In the genomic region with DNA sequence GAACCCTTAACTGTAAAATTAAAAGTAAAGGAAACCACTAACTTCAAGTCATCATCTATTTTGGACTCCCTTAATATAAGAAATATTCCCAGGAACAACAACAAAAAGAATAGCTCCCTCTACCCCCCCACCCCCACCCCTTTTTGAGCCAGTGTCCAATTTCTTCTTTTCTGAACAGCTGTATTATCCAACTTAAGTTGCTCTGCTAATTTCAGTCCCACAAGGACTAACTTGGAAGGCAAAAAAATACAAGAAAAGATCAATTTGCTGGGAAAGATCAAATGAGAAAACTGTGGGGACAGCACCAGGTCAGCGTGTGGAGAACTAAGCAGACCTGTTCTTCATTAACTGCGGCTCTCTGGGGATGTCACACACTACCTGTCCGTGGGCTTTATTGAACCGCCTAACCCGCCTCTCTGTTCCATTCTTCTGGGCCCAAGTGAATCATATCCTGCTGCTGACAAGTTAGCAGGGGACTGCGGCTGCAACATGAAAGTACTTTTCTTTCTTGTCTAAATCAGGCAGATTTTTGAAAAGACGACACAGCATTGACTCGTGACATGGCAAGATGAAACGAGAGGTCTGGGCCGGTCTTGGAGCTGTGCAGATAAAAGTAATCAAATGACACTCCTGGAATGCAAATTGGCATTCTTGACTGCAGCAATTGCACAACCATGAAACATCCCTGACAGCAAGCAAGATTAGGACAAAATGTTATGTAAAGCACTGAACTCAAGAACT, we compare ENCODE assay signal across 10 cellular contexts. TPM values are rescaled to one million over a fixed set of nuclear protein-coding genes. Genes with fewer than 3 reads are reported as not detected.
A peak's percentile ranks its signal among the peaks of the same experiment; 100 is the strongest.
DNase-seq lines count a peak whose midpoint lies in the region; ATAC-seq, FAIRE-seq and TF ChIP-seq lines count a peak whose summit lies in the region.
"Had no signal": no experiment of that assay in that cellular context is flagged by ENCODE, and none has a peak within 500 bp of the region (broad histone marks: within the 10 kb centered on the region; RNA-seq: fewer than 3 reads in every experiment).

No MANE protein-coding gene starts in this region.

- no peaks in the 10 kb centered on the region for H3K36me3 ChIP-seq in H1 (ENCODE audit: control insufficient read depth in 2 of 4, insufficient read depth in 4 of 4, low read length in 3 of 4)
- H3K36me3 ChIP-seq in urinary bladder (ENCODE audit: insufficient read depth): no peaks in the 10 kb centered on the region

- POLR2A ChIA-PET in H1 (lab: Charles Lee; ENCODE audit: partially characterized antibody): interaction anchor here (0.6 kb wide), 1 partner anchor 189 kb away, joined by 3 read pairs; no protein-coding TSS in a partner anchor

- no peak overlapping the region for H4K5ac ChIP-seq in H1 (ENCODE audit: insufficient read length, low read depth, low read length)

- DNase-seq in M059J (ENCODE audit: low read depth): peak; percentile 69
- no peak for DNase-seq in H1 (ENCODE audit: low read depth in 1 of 2, low spot score in 2 of 2)
- peak; percentile 36 to 69 for DNase-seq in lung microvascular endothelial cell (ENCODE audit: low read depth in 2 of 2)
- DNase-seq in GM13977 (ENCODE audit: low spot score): no peak
- no peak for DNase-seq in NK-92 treated with Interleukin-12 subunit alpha and Interleukin-12 subunit beta, amount 100 ng/mL, for 24 hours (lab: John Stamatoyannopoulos, UW)
- DNase-seq: activated effector memory CD4-positive, alpha-beta T cell treated with anti-CD3 and anti-CD28 coated beads, Interleukin-2, amount 50 U/mL, for 16 hours; SHP77 had no signal

- H3K4me2 ChIP-seq in H1 (ENCODE audit: insufficient read depth in 1 of 2, low read depth in 2 of 2, low read length in 2 of 2): peak overlapping the region; percentile 86 to 99

- no peak for FAIRE-seq in H1 (lab: Jason Lieb, UNC)
- FAIRE-seq: islet of Langerhans had no signal

- H3K4me3 ChIP-seq in H1 (ENCODE audit: extremely low read depth in 1 of 4, insufficient read depth in 2 of 4, low read depth in 3 of 4, low read length in 4 of 4) (0 out of 8 replicates have a peak overlapping the region, but pooled peaks of 1 of the 4 experiments have one; percentile 5), urinary bladder (ENCODE audit: low read depth, low read length) (no peak overlapping the region)

- H3K4me1 ChIP-seq in H1 (replicated peaks in 1 of 4; ENCODE audit: control insufficient read depth in 3 of 4, insufficient read depth in 4 of 4, low read length in 3 of 4) (peaks cover 5 to 18% (median 10%) of the 10 kb centered on the region in 4 experiments; a peak in 6 of 7 replicates), urinary bladder (ENCODE audit: insufficient read depth) (no peaks in the 10 kb centered on the region)

- H3K27ac ChIP-seq in H1 (ENCODE audit: low read depth, low read length): no peak overlapping the region
- H3K27ac ChIP-seq in urinary bladder (ENCODE audit: low read depth): peak overlapping the region; percentile 38

- no peaks in the 10 kb centered on the region for H3K9me3 ChIP-seq in H1 (ENCODE audit: insufficient read depth in 2 of 2, low read depth in 1 of 2, low read length in 1 of 2)

- in situ Hi-C loops in GM13977 (cut with MboI; ENCODE audit: low pct_unique_long_range_greater_than_20kb, low sequenced_read_pairs, unreplicated experiment): no loop called here

- no peak overlapping the region for H3K56ac ChIP-seq in H1 (replicated peaks; ENCODE audit: insufficient read length, low read depth, low read length)

- no peaks in the 10 kb centered on the region for H3K27me3 ChIP-seq in H1 (replicated peaks in 1 of 4; ENCODE audit: control insufficient read depth in 3 of 4, extremely low read depth in 1 of 4, insufficient read depth in 3 of 4, low read length in 3 of 4)

- CTCF ChIA-PET in H1 (lab: Charles Lee; ENCODE audit: partially characterized antibody): no interaction called here

- no peak overlapping the region for H2BK120ac ChIP-seq in H1 (replicated peaks; ENCODE audit: low read depth, low read length)

- no peak overlapping the region for H2BK20ac ChIP-seq in H1 (ENCODE audit: low read length)

- peaks cover 6% of the 10 kb centered on the region; the same call in 1 of the 2 replicates for H3K23me2 ChIP-seq in H1 (ENCODE audit: low read depth, low read length)

- H3K9ac ChIP-seq in H1 (replicated peaks in 1 of 4; ENCODE audit: extremely low read depth in 1 of 4, low read depth in 3 of 4, low read length in 3 of 4): no peak overlapping the region

- 0 out of 2 replicates have a peak, but pooled peaks cover 2% of the 10 kb centered on the region for H3K79me1 ChIP-seq in H1 (ENCODE audit: low read depth, low read length)

- no peak for TF ChIP-seq EP300 in H1 (IDR thresholded peaks at IDR 0.05; ENCODE audit: borderline replicate concordance in 1 of 2, low read depth in 2 of 2, low read length in 2 of 2)

- H3K14ac ChIP-seq in H1 (ENCODE audit: insufficient read length): no peak overlapping the region

- no peak overlapping the region for H2BK5ac ChIP-seq in H1 (ENCODE audit: low read depth, low read length)

- no peak overlapping the region for H2AFZ ChIP-seq in H1 (ENCODE audit: low read length)

- no peak overlapping the region for H3K18ac ChIP-seq in H1 (ENCODE audit: extremely low read depth, low read length)

- no peak for ATAC-seq in GM21576 (IDR thresholded peaks at IDR 0.05; ENCODE audit: unreplicated experiment)

- H2AK5ac ChIP-seq in H1 (ENCODE audit: low read depth, low read length): no peak overlapping the region

- H4K8ac ChIP-seq in H1 (ENCODE audit: extremely low read depth, insufficient read depth, low read length): no peak overlapping the region

- no peak for TF ChIP-seq POLR2A in H1 (IDR thresholded peaks at IDR 0.05; ENCODE audit: control extremely low read depth in 1 of 2, low read depth in 2 of 2, low read length in 2 of 2)

- no peak overlapping the region for H2BK15ac ChIP-seq in H1 (ENCODE audit: low read length)

- H3K79me2 ChIP-seq in H1 (ENCODE audit: control insufficient read depth in 1 of 2, insufficient read depth in 2 of 2, low read length in 2 of 2): peaks cover 0 to 69% of the 10 kb centered on the region in 2 experiments; a peak in 3 of 4 replicates

- H2BK12ac ChIP-seq in H1 (ENCODE audit: low read depth, low read length): no peak overlapping the region

- H4K91ac ChIP-seq in H1 (replicated peaks; ENCODE audit: insufficient read length, low read length): no peak overlapping the region

- TF ChIP-seq CTCF in H1 (IDR thresholded peaks at IDR 0.05; ENCODE audit: control extremely low read depth in 1 of 3, insufficient read depth in 1 of 3, low read depth in 1 of 3, low read length in 3 of 3): no peak
- TF ChIP-seq CTCF in GM13977 (IDR thresholded peaks at IDR 0.05; ENCODE audit: extremely low read depth, insufficient read depth, missing control alignments): no peak

- no peak for TF ChIP-seq RAD21 in H1 (IDR thresholded peaks at IDR 0.05 in 1 of 2, conservative IDR thresholded peaks at IDR 0.05 in 1 of 2; ENCODE audit: low read depth in 2 of 2, low read length in 2 of 2)

- H4K20me1 ChIP-seq in H1 (replicated peaks in 1 of 2; ENCODE audit: control insufficient read depth in 1 of 2, insufficient read depth in 2 of 2, low read length in 2 of 2): peaks cover 0 to 3% of the 10 kb centered on the region in 2 experiments

- H3K23ac ChIP-seq in H1 (ENCODE audit: insufficient read length): no peak overlapping the region

- WGBS in H1 (ENCODE audit: extremely low coverage in 1 of 2, insufficient coverage in 1 of 2, insufficient read length in 1 of 2, insufficient replicate concordance in 2 of 2, low coverage in 1 of 2, low lambda C conversion rate in 2 of 2, missing lambda C conversion rate in 1 of 2), 2 experiments: 61% methylated on average over 10 of the region's 10 CpGs; no CpG with 5 or more reads in 1 of the 2 experiments
- 17% methylated on average over 10 of the region's 10 CpGs for WGBS in urinary bladder

- H3K4ac ChIP-seq in H1 (replicated peaks; ENCODE audit: insufficient read length, low read depth, low read length): no peak overlapping the region

TF ChIP-seq in H1, 55 proteins besides CTCF, POLR2A, EP300 and RAD21:
- no peak for TF ChIP-seq BRCA1 (IDR thresholded peaks at IDR 0.05; ENCODE audit: low read depth, low read length)
- peak; percentile 62 for TF ChIP-seq CEBPB (IDR thresholded peaks at IDR 0.05; ENCODE audit: low read depth, low read length)
- TF ChIP-seq ASH2L (IDR thresholded peaks at IDR 0.05; ENCODE audit: low read length): peak; percentile 20

RNA-seq across cellular contexts. Expression of a gene that starts 2.7 kb away (rescaled TPM):
- 5.5 and 7.0 TPM in 2 replicates for total RNA-seq in M059J (2014; rRNA removed; shearing (Covaris generic))
- total RNA-seq in H1 (2021; fragmentation: NEBNext Ultra II Directional; extraction: Animal tissue kit (Norgen Biotek cat#: 25700)): 26.8 and 28.1 TPM in 2 replicates
- polyA plus RNA-seq in H1 (2011; rRNA removed) (11.3 and 16.0 TPM in 2 replicates), urinary bladder (10.7 TPM)
- polyA plus RNA-seq in H1 (2011; cell fraction: cytosol; rRNA removed): 15.0 TPM
- 24.5 TPM for polyA plus RNA-seq in H1 (2011; cell fraction: nucleus; rRNA removed)
- polyA plus RNA-seq in H1 (2012, experiment 1 of 2): 13.5 to 21.7 TPM (median 16.4 TPM) in 4 replicates
- 0.97 TPM for polyA plus RNA-seq in H1 (2012, experiment 2 of 2)
- 3.9 TPM for polyA plus RNA-seq in H1 (2013, experiment 1 of 2)
- 3.4 TPM for polyA plus RNA-seq in H1 (2013, experiment 2 of 2)
- polyA minus RNA-seq in H1 (2011; rRNA and poly(A)+ RNA removed): 100 and 146 TPM in 2 replicates
- polyA minus RNA-seq in H1 (2011; cell fraction: cytosol; rRNA and poly(A)+ RNA removed): 19.4 TPM
- polyA minus RNA-seq in H1 (2011; cell fraction: nucleus; rRNA and poly(A)+ RNA removed): 85.0 TPM
- total RNA-seq in lung microvascular endothelial cell (3.4 and 6.5 TPM in 2 replicates), urinary bladder (69.5 TPM)

Comparison
In these comparisons a context has a peak if more than half of its experiments do, and no peak if none do; other contexts are left out.
1. DNase-seq: peak in M059J (single experiment) and lung microvascular endothelial cell (2 of 2); none in H1 (0 of 2), GM13977 (single experiment) and NK-92 treated with Interleukin-12 subunit alpha and Interleukin-12 subunit beta, amount 100 ng/mL, for 24 hours (single experiment).